In the genomic region with DNA sequence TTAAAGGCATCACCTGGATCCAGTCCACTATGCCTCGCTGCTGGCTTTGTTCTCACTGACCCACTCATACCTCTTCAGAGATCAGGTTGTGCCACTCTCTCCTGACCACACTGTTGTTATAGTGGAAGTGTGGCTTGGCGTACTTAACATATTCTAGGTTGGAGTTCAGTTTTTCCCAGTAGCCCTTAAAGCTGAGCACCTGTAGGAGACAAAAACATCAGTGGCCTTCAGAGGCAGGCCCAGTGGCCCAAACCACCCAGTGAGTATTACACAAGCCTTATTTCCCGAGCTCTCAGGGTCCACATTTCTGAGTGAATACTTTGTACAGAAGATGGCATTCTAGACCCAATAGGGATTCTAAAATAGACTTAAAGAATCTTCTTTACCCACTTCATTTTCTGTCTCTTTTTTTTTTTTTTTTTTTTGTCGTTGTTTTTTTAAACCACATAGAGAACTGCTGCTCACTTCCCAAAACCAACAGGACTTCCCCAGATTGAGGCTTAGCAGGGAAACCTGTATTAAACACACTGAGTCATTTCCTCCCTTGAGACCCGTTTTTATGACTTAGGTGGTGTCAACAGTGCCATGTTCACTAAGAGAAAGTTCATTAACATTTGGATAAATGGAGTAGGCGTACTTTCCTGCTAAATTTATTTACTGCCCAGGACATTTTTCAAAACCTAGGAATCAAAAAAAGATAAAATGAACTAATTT, we compare ENCODE assay signal across 8 cellular contexts.
DNase-seq lines count a peak whose midpoint lies in the region; ATAC-seq and TF ChIP-seq lines count a peak whose summit lies in the region.

No MANE protein-coding gene starts in this region.

- no peak overlapping the region for H3K4me3 ChIP-seq in AG10803 (ENCODE audit: low read length)
- H3K4me3 ChIP-seq in muscle layer of colon (ENCODE audit: low read depth in 1 of 2, low read length in 2 of 2) = no peak overlapping the region

- no peaks in the 10 kb centered on the region for H3K27me3 Mint-ChIP-seq in T-helper 2 cell treated with Interferon-gamma antibody and Interleukin-4, amounts not matched to agents 5 μg/mL and 100 μg/mL, for 36 hours (ENCODE audit: low read depth)

- peak overlapping the region; percentile 14 for H3K4me3 Mint-ChIP-seq in T-helper 2 cell treated with Interferon-gamma antibody and Interleukin-4, amounts not matched to agents 5 μg/mL and 100 μg/mL, for 36 hours

- peaks cover 44% of the 10 kb centered on the region for H3K4me1 Mint-ChIP-seq in T-helper 2 cell treated with Interferon-gamma antibody and Interleukin-4, amounts not matched to agents 5 μg/mL and 100 μg/mL, for 36 hours (ENCODE audit: low read depth)

- peak overlapping the region; percentile 28 for H3K27ac Mint-ChIP-seq in T-helper 2 cell treated with Interferon-gamma antibody and Interleukin-4, amounts not matched to agents 5 μg/mL and 100 μg/mL, for 36 hours

- peaks cover 59% of the 10 kb centered on the region for H3K4me1 ChIP-seq in muscle layer of colon (ENCODE audit: insufficient read depth, low read length)

- TF ChIP-seq CTCF in AG10803 (conservative IDR thresholded peaks at IDR 0.05; ENCODE audit: low read length) = no peak

- H3K27me3 ChIP-seq in muscle layer of colon (ENCODE audit: control insufficient read depth in 1 of 2, insufficient read depth in 2 of 2, low read length in 2 of 2) = no peaks in the 10 kb centered on the region

- H3K36me3 Mint-ChIP-seq in T-helper 2 cell treated with Interferon-gamma antibody and Interleukin-4, amounts not matched to agents 5 μg/mL and 100 μg/mL, for 36 hours (ENCODE audit: low read depth) = no peaks in the 10 kb centered on the region

- H3K9me3 Mint-ChIP-seq in T-helper 2 cell treated with Interferon-gamma antibody and Interleukin-4, amounts not matched to agents 5 μg/mL and 100 μg/mL, for 36 hours = no peaks in the 10 kb centered on the region

- ATAC-seq in GM18868 (IDR thresholded peaks at IDR 0.05; ENCODE audit: unreplicated experiment) (peak; percentile 55), HG03175 (IDR thresholded peaks at IDR 0.05; ENCODE audit: unreplicated experiment) (peak; percentile 57)

- H3K9ac ChIP-seq in muscle layer of colon (ENCODE audit: low read length) = no peak overlapping the region

- DNase-seq in AG10803 (ENCODE audit: low read depth) = peak; percentile 16
- DNase-seq in T-helper 2 cell treated with Interferon-gamma antibody and Interleukin-4, amounts not matched to agents 5 μg/mL and 100 μg/mL, for 36 hours (ENCODE audit: low spot score) = no peak
- DNase-seq in SW480 (ENCODE audit: low spot score) = no peak
- no peak for DNase-seq in stimulated activated CD4-positive, alpha-beta T cell treated with anti-CD3 and anti-CD28 coated beads, Interleukin-2, amount 100 ng/mL, for 24 hours
- no peak for DNase-seq in GOT3 (lab: John Stamatoyannopoulos, UW)

- no peaks in the 10 kb centered on the region for H3K36me3 ChIP-seq in muscle layer of colon (ENCODE audit: insufficient read depth, low read length)

- peak overlapping the region; percentile 33 for H3K27ac ChIP-seq in muscle layer of colon (ENCODE audit: low read depth, low read length)

- no peaks in the 10 kb centered on the region for H3K9me3 ChIP-seq in muscle layer of colon (ENCODE audit: low read length)
